8 cellular contexts compared by ENCODE assay signal in the genomic region with DNA sequence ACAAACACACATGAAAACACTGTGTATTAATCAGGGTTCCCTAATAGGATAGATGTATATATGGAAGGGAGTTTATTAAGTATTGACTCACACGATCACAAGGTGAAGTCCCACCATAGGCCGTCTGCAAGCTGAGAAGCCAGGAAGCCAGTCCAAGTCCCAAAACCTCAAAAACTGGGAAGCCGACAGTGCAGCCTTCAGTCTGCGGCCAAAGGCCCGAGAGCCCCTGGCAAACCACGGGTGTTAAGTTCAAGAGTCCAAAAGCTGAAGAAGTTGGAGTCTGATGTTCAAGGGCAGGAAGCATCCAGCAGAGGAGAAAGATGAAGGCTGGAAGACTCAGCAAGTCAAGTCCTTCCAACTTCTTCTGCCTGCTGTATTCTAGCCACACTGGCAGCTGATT.
"Had no signal": no experiment of that assay in that cellular context is flagged by ENCODE, and none has a peak within 500 bp of the region (broad histone marks: within the 10 kb centered on the region; RNA-seq: fewer than 3 reads in every experiment).

No MANE protein-coding gene starts in this region.

- H2AFZ ChIP-seq: GM23338 had no signal

- ATAC-seq: GM23338, K562 had no signal

- H3K4me3 ChIP-seq: GM23338, K562 had no signal

- FAIRE-seq: H1, H54, HTR-8/SVneo, K562 had no signal

- DNase-seq: H9, HCEC 1CT, IMR-90 had no signal

- H3K4me2 ChIP-seq: GM23338 had no signal
